In the genomic region with DNA sequence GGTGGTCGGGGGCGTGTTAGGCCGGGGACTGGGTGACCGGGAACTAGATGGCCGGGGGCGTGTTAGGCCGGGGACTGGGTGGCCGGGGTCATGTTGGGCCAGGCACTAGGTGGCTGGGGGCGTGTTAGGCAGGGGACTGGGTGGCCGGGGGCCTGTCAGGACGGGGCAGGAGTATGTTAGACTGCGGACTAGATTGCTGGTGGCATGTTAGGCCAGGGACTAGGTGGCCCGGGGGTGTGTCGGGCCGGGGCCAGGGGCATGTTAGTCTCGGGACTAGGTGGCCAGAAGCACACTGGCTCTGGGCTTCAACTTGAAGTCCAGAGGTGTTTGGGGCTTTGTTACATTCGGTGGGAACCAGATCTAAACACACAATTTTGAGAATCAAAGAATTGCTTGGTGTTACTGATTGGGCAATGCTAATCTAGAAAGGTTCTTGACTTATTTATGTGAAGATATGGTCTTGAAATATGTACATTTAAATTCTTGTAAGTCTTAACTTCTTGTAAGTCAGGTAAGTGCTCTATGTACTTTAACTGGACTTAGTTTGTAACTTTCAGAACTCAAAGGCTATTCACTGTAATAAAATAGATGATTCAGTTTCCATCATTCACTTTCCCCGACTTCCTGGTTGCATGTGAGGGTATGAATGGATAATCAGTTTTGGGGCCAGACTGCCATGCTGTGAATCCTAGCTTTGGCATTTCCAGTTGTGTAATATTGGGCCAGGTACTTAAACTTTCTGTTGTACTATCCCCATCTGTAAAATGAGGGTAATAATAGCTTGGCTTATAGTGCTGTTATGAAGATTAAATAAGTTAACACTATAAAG, we compare ENCODE assay signal across 8 cellular contexts. TPM values are rescaled to one million over a fixed set of nuclear protein-coding genes. Genes with fewer than 3 reads are reported as not detected.
DNase-seq lines count a peak whose midpoint lies in the region; ATAC-seq and TF ChIP-seq lines count a peak whose summit lies in the region.

No MANE protein-coding gene starts in this region.

- H3K9me3 ChIP-seq in lung (ENCODE audit: control insufficient read depth in 2 of 2, insufficient read depth in 1 of 2, low read length in 1 of 2) = no peaks in the 10 kb centered on the region

- DNase-seq in LoVo (ENCODE audit: low spot score) (peak; percentile 16), cardiac fibroblast (ENCODE audit: low read depth in 2 of 2) (peak; percentile 29 to 71), lung (ENCODE audit: low spot score) (no peak), cerebellum (ENCODE audit: low spot score) (no peak), SW 1271 (lab: John Stamatoyannopoulos, UW) (no peak)

- no peaks in the 10 kb centered on the region for H3K36me3 ChIP-seq in lung (ENCODE audit: control insufficient read depth in 2 of 2, insufficient read depth in 2 of 2, low read length in 2 of 2)
- H3K36me3 ChIP-seq in urinary bladder (ENCODE audit: insufficient read depth) = peaks cover 2% of the 10 kb centered on the region

- peak overlapping the region; percentile 81 to 88 for H3K4me3 ChIP-seq in cardiac fibroblast (replicated peaks in 1 of 2; ENCODE audit: low read depth in 2 of 2, low read length in 2 of 2)
- peak overlapping the region; percentile 93 for H3K4me3 ChIP-seq in lung
- H3K4me3 ChIP-seq in urinary bladder (ENCODE audit: low read depth, low read length) = peak overlapping the region; percentile 94

- WGBS in lung, 2 donors = 14 to 24% methylated on average over 18 of the region's 18 CpGs
- 14% methylated on average over 18 of the region's 18 CpGs for WGBS in urinary bladder

- H3K27ac ChIP-seq in lung (ENCODE audit: low read depth in 1 of 2, low read length in 1 of 2) (no peak overlapping the region), urinary bladder (ENCODE audit: low read depth) (no peak overlapping the region)

- ATAC-seq in GM19023 (IDR thresholded peaks at IDR 0.05; ENCODE audit: unreplicated experiment) = peak; percentile 9
- no peak for ATAC-seq in lung (ENCODE audit: insufficient read depth, low FRiP score)
- no peak for ATAC-seq in GM18873 (IDR thresholded peaks at IDR 0.05; ENCODE audit: low FRiP score, unreplicated experiment)

- TF ChIP-seq CTCF in cardiac fibroblast (IDR thresholded peaks at IDR 0.05; ENCODE audit: low read depth, low read length) (no peak), lung (IDR thresholded peaks at IDR 0.05; ENCODE audit: control extremely low read depth, extremely low read depth) (no peak)

- H3K4me1 ChIP-seq in lung (ENCODE audit: control insufficient read depth in 2 of 2, insufficient read depth in 2 of 2, low read length in 2 of 2) = peaks cover 0 to 2% of the 10 kb centered on the region in 2 donors
- H3K4me1 ChIP-seq in urinary bladder (ENCODE audit: insufficient read depth) = no peaks in the 10 kb centered on the region

- H3K27me3 ChIP-seq in lung (ENCODE audit: control insufficient read depth, insufficient read depth) = no peaks in the 10 kb centered on the region

RNA-seq across cellular contexts. Expression of a gene that starts 1.1 kb away (rescaled TPM):
- total RNA-seq in lung = 10 to 100 TPM; 51.2 to 95.3 TPM
- polyA plus RNA-seq in lung = 10 to 100 TPM; 18.0 to 40.7 TPM
- total RNA-seq in urinary bladder = 95.3 TPM
- polyA plus RNA-seq in urinary bladder = 52.2 TPM
- 84.8 TPM for total RNA-seq in cerebellum

RNA-seq across cellular contexts. Expression of a gene that starts 30.5 kb away (rescaled TPM):
- total RNA-seq in lung = 10 to 100 TPM; 31.6 to 66.9 TPM
- polyA plus RNA-seq in lung = 10 to 100 TPM in 1 of 2 donors, 1 to 10 TPM in 1; 6.4 to 24.6 TPM
- total RNA-seq in urinary bladder = 29.2 TPM
- 14.2 TPM for polyA plus RNA-seq in urinary bladder
- 21.5 TPM for total RNA-seq in cerebellum

RNA-seq across cellular contexts. Expression of a gene that starts 48.8 kb away (rescaled TPM):
- total RNA-seq in lung = under 1 TPM in 1 of 2 donors, not detected in 1; 0.14 TPM
- polyA plus RNA-seq in lung = under 1 TPM in 1 of 2 donors, not detected in 1; 0.02 TPM
- total RNA-seq in urinary bladder = not detected
- not detected for polyA plus RNA-seq in urinary bladder
- total RNA-seq in cerebellum = not detected

Comparison
In these comparisons a context has a peak if more than half of its experiments do, and no peak if none do; other contexts are left out.
1. DNase-seq: peak in LoVo (single experiment) and cardiac fibroblast (2 of 2); none in lung (single experiment), cerebellum (single experiment) and SW 1271 (0 of 2).
2. Peak in every context shown above with its lines, with median percentiles within 50 percentile points of each other: H3K4me3 ChIP-seq.